20 cellular contexts compared by ENCODE assay signal in genomic region chr7:78179211-78179610, GRCh38.
DNase-seq lines count a peak whose midpoint lies in the region; ATAC-seq lines count a peak whose summit lies in the region.
"Had no signal": no experiment of that assay in that cellular context is flagged by ENCODE, and none has a peak within 500 bp of the region (broad histone marks: within the 10 kb centered on the region; RNA-seq: fewer than 3 reads in every experiment).

No MANE protein-coding gene starts in this region.

- ATAC-seq in left ventricle myocardium superior, result peak; percentile 73
- ATAC-seq in right cardiac atrium, result no peak
- no peak for ATAC-seq in GM21786 (IDR thresholded peaks at IDR 0.05; ENCODE audit: unreplicated experiment)
- ATAC-seq: T-helper 17 cell had no signal

- no peak overlapping the region for H3K4me3 ChIP-seq in right cardiac atrium (ENCODE audit: low read length)
- H3K4me3 ChIP-seq: GM23248, HAP-1 had no signal

- DNase-seq in NCI-H2081 (lab: John Stamatoyannopoulos, UW) (peak; percentile 22 to 37), NCI-H2081 treated with DMSO at 0.1 percent for 48 hours (lab: John Stamatoyannopoulos, UW) (no peak), left ventricle myocardium superior (no peak), right cardiac atrium (no peak), RPMI7951 (ENCODE audit: low read depth) (peak; percentile 16), NCI-H82 treated with DMSO at 0.1 percent for 48 hours (lab: John Stamatoyannopoulos, UW; ENCODE audit: unreplicated experiment) (no peak), SW 1271 (lab: John Stamatoyannopoulos, UW) (no peak)
- DNase-seq: AML-193; CD8-positive, alpha-beta memory T cell; DMS79; GM23248; Kasumi-1; NCI-H1417 treated with DMSO at 0.1 percent for 48 hours; NCI-H2029 treated with DMSO at 0.1 percent for 48 hours; NCI-H2227 treated with DMSO at 0.1 percent for 48 hours; NCI-H510A; T-helper 17 cell had no signal

- intact Hi-C loops in left ventricle myocardium superior (cut with micrococcal nuclease), result no loop called here
- intact Hi-C loops in right cardiac atrium (cut with DNase I), result no loop called here

- no peaks in the 10 kb centered on the region for H3K9me3 ChIP-seq in right cardiac atrium (ENCODE audit: control insufficient read depth, low read length)
- H3K9me3 ChIP-seq: HAP-1 had no signal

- WGBS in right cardiac atrium, result 60% methylated on average over 5 of the region's 5 CpGs

- H3K27ac ChIP-seq in right cardiac atrium (ENCODE audit: low read length), result no peak overlapping the region
- H3K27ac ChIP-seq: C4-2B, GM23248 had no signal

- peaks cover 5% of the 10 kb centered on the region for H3K4me1 ChIP-seq in right cardiac atrium (ENCODE audit: control insufficient read depth, insufficient read depth, low read length)
- H3K4me1 ChIP-seq: HAP-1 had no signal

- no peaks in the 10 kb centered on the region for H3K27me3 ChIP-seq in right cardiac atrium (ENCODE audit: control insufficient read depth, insufficient read depth)

Comparison
In these comparisons a context has a peak if more than half of its experiments do, and no peak if none do; other contexts are left out.
1. DNase-seq: peak in NCI-H2081 (2 of 2) and RPMI7951 (single experiment); none in NCI-H2081 treated with DMSO at 0.1 percent for 48 hours (single experiment), left ventricle myocardium superior (single experiment), right cardiac atrium (0 of 3), NCI-H82 treated with DMSO at 0.1 percent for 48 hours (single experiment) and SW 1271 (0 of 2).